16 cellular contexts compared by ENCODE assay signal in the genomic region with DNA sequence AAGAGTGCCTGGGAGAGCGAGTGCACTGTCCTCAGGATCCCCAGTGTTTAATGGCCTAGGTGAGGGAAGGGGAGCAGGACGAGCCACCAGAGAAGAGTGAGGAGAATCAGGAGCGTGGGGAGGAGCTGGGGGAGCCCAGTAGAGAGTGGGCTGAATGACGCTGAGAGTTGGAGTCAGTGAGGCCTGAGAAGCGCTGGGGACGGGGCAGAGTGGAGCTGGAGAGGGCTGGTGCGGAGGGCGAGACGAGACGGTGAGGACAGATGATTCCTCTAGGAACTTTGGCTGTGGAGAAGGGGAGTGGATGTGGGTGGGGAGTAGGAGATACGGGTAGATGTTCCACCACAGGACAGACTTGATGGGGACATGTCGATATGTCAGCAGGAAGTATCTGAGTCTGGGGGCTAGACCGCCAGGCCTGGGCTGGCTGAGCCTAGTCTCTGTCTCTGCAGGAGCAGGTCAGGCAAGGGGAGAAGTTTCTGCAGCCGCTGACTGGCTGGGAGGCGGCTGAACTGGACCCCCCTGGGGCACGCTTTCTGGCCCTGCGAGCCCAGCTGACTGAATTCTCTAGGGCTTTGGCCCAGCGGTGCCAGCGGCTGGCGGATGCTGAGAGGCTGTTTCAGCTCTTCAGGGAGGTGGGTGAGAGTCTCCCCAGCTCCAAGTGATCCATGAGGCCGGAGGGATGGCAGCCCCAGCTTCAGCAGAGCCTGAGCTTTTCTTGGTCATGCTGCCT. TPM values are rescaled to one million over a fixed set of nuclear protein-coding genes. Genes with fewer than 3 reads are reported as not detected.
"Had no signal": no experiment of that assay in that cellular context is flagged by ENCODE, and none has a peak within 500 bp of the region (broad histone marks: within the 10 kb centered on the region; RNA-seq: fewer than 3 reads in every experiment).

No MANE protein-coding gene starts in this region.

- DNase-seq: activated CD4-positive, alpha-beta T cell treated with anti-CD3 and anti-CD28 coated beads, Interleukin-2, amount 50 U/mL, for 4 hours; activated CD4-positive, CD25-positive, alpha-beta regulatory T cell treated with anti-CD3 and anti-CD28 coated beads, Interleukin-2, amount 50 U/mL, for 72 hours; activated CD8-positive, alpha-beta memory T cell treated with anti-CD3 and anti-CD28 coated beads, Interleukin-2, amount 10 ng/mL, durations not matched to agents 7 days and 5 days; activated gamma-delta T cell treated with Interleukin-2 at 50 U/mL for 16 hours; activated T-cell treated with anti-CD3 and anti-CD28 coated beads, Interleukin-2, amount 50 U/mL, for 48 hours; effector CD8-positive, alpha-beta T cell; naive thymus-derived CD4-positive, alpha-beta T cell; occipital lobe; sigmoid colon; stimulated activated CD4-positive, alpha-beta T cell treated with anti-CD3 and anti-CD28 coated beads, Interleukin-12 subunit alpha, Interleukin-12 subunit beta, amount 100 ng/mL, for 4 hours; stimulated activated naive CD4-positive, alpha-beta T cell treated with Interleukin-2 at 50 U/mL for 16 hours had no signal

- H3K4me3 Mint-ChIP-seq: activated CD8-positive, alpha-beta memory T cell treated with anti-CD3 and anti-CD28 coated beads, Interleukin-2, amount 10 ng/mL, durations not matched to agents 7 days and 5 days; naive thymus-derived CD4-positive, alpha-beta T cell had no signal

- ATAC-seq: activated CD8-positive, alpha-beta memory T cell treated with anti-CD3 and anti-CD28 coated beads, Interleukin-2, amount 10 ng/mL, durations not matched to agents 7 days and 5 days; naive thymus-derived CD4-positive, alpha-beta T cell had no signal

- H3K27me3 Mint-ChIP-seq: activated CD8-positive, alpha-beta memory T cell treated with anti-CD3 and anti-CD28 coated beads, Interleukin-2, amount 10 ng/mL, durations not matched to agents 7 days and 5 days; naive thymus-derived CD4-positive, alpha-beta T cell had no signal

- H3K27ac ChIP-seq: cardiac muscle cell, heart left ventricle, sigmoid colon, suprapubic skin, upper lobe of left lung had no signal

- H3K4me3 ChIP-seq: cardiac muscle cell, heart left ventricle, sigmoid colon, suprapubic skin, upper lobe of left lung had no signal

- H3K36me3 ChIP-seq: cardiac muscle cell, heart left ventricle, sigmoid colon, upper lobe of left lung had no signal

- H3K27ac Mint-ChIP-seq: activated CD8-positive, alpha-beta memory T cell treated with anti-CD3 and anti-CD28 coated beads, Interleukin-2, amount 10 ng/mL, durations not matched to agents 7 days and 5 days had no signal

- H3K36me3 Mint-ChIP-seq: activated CD8-positive, alpha-beta memory T cell treated with anti-CD3 and anti-CD28 coated beads, Interleukin-2, amount 10 ng/mL, durations not matched to agents 7 days and 5 days had no signal

- H3K9me3 ChIP-seq: heart left ventricle, sigmoid colon, suprapubic skin, upper lobe of left lung had no signal

- H3K27me3 ChIP-seq: suprapubic skin, upper lobe of left lung had no signal

- H3K4me1 Mint-ChIP-seq: activated CD8-positive, alpha-beta memory T cell treated with anti-CD3 and anti-CD28 coated beads, Interleukin-2, amount 10 ng/mL, durations not matched to agents 7 days and 5 days had no signal

- H3K9me3 Mint-ChIP-seq: naive thymus-derived CD4-positive, alpha-beta T cell had no signal

RNA-seq across cellular contexts. Expression of a gene that starts 42.5 kb away (rescaled TPM):
- total RNA-seq: lung microvascular endothelial cell had no signal

RNA-seq across cellular contexts. Expression of a gene that starts 42.6 kb away (rescaled TPM):
- total RNA-seq: lung microvascular endothelial cell had no signal
